Comparison of ENCODE assay signal across 9 cellular contexts in the genomic region with DNA sequence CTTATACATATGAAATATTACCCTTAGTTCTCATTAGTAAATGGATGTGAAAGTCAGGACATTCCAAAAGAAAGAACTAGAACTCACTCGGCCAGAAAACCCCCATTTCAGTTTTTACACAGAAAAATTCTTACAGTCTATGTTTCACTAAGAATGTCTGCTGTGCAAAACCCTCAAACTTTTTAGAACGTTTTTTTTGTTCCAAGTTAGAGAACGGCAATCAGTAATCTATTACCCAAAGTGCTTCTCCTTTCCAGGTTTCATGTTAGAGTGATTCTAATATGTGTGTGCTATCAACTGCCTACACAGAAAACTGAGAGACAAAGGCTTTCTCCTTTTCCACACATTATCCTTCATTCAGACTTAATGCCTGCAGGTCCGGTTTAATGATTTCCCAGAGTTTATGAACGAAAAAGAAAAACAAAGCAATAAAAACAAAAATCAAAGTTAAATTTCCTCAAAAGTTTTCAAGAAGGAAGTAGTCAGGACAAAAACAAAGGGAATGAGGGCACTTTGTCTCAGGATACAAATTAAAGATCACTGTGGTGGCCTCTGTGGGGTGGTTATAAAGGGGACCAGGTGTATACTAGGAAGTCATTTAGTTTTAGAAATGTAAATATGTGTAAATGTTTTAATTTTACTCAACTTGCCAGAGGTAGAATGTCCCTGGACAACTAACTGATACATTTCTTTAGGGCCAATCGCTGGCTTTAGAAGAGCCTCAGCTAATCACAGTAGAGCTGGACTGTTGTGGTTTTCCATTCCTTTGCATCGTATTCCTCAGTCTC. TPM values are rescaled to one million over a fixed set of nuclear protein-coding genes. Genes with fewer than 3 reads are reported as not detected.
DNase-seq lines count a peak whose midpoint lies in the region; ATAC-seq and TF ChIP-seq lines count a peak whose summit lies in the region.
"Had no signal": no experiment of that assay in that cellular context is flagged by ENCODE, and none has a peak within 500 bp of the region (broad histone marks: within the 10 kb centered on the region; RNA-seq: fewer than 3 reads in every experiment).

No MANE protein-coding gene starts in this region.

- peaks cover 37% of the 10 kb centered on the region for H3K4me1 Mint-ChIP-seq in WTC11

- no peaks in the 10 kb centered on the region for H3F3A ChIP-seq in PC-9 (ENCODE audit: insufficient read depth, low read depth)

- peak; percentile 64 for ATAC-seq in GM19395 (IDR thresholded peaks at IDR 0.05; ENCODE audit: unreplicated experiment)
- peak; percentile 60 for ATAC-seq in HG02885 (IDR thresholded peaks at IDR 0.05; ENCODE audit: poor library complexity, unreplicated experiment)
- ATAC-seq in WTC11 = peak; percentile 70
- ATAC-seq: PC-3 had no signal

- intact Hi-C loops in PC-9 (cut with micrococcal nuclease; ENCODE audit: unreplicated experiment) = no loop called here

- H3K27me3 ChIP-seq in skeletal muscle tissue (ENCODE audit: control insufficient read depth in 3 of 3, insufficient read depth in 3 of 3, low read length in 3 of 3) = no peaks in the 10 kb centered on the region
- H3K27me3 ChIP-seq in PC-9 (ENCODE audit: insufficient read depth, low read depth) = no peaks in the 10 kb centered on the region
- H3K27me3 ChIP-seq in BE2C = no peaks in the 10 kb centered on the region

- H4K20me1 ChIP-seq in PC-9 (ENCODE audit: insufficient read depth) = no peaks in the 10 kb centered on the region

- peaks cover 4% of the 10 kb centered on the region; the same call in 1 of the 2 replicates for H3K9me3 Mint-ChIP-seq in WTC11

- POLR2A ChIA-PET in WTC11 (lab: Charles Lee) = interaction anchor here (1.5 kb wide), 1 partner anchor 11 kb away, joined by 4 read pairs; a partner anchor contains a TSS
- POLR2A ChIA-PET in PC-9 (lab: Charles Lee; ENCODE audit: unreplicated experiment) = no interaction called here

- no peak overlapping the region for H2AFZ ChIP-seq in PC-9

- H3K4me3 Mint-ChIP-seq in WTC11 = no peak overlapping the region

- no peaks in the 10 kb centered on the region for H3K36me3 ChIP-seq in skeletal muscle tissue (ENCODE audit: control insufficient read depth in 3 of 3, insufficient read depth in 3 of 3, low read length in 3 of 3)
- no peaks in the 10 kb centered on the region for H3K36me3 ChIP-seq in PC-9 (ENCODE audit: low read depth)
- H3K36me3 ChIP-seq in BE2C = no peaks in the 10 kb centered on the region

- H3K27ac Mint-ChIP-seq in WTC11 = peak overlapping the region; percentile 82

- CTCF ChIA-PET in WTC11 (lab: Charles Lee) (no interaction called here), PC-9 (lab: Charles Lee) (no interaction called here)

- H3K79me2 ChIP-seq in PC-9 (ENCODE audit: low read depth) = no peaks in the 10 kb centered on the region

- H3K4me3 ChIP-seq in skeletal muscle tissue (ENCODE audit: low read length in 3 of 3) (no peak overlapping the region), PC-9 (no peak overlapping the region), BE2C (ENCODE audit: low read depth, low read length) (no peak overlapping the region)

- no TSS peak for BruUV-seq in PC-9 (replicated peaks; lab: Mats Ljungman, UMichigan)

- TF ChIP-seq CTCF in WTC11 (IDR thresholded peaks at IDR 0.05) = no peak
- TF ChIP-seq CTCF in PC-9 (conservative IDR thresholded peaks at IDR 0.05) = no peak
- no peak for TF ChIP-seq CTCF in BE2C (IDR thresholded peaks at IDR 0.05; ENCODE audit: low read depth, low read length)

- no peaks in the 10 kb centered on the region for H3K36me3 Mint-ChIP-seq in WTC11

- H3K9me3 ChIP-seq in skeletal muscle tissue (ENCODE audit: control insufficient read depth in 3 of 3, low read length in 3 of 3) = no peaks in the 10 kb centered on the region
- no peaks in the 10 kb centered on the region for H3K9me3 ChIP-seq in PC-9 (ENCODE audit: insufficient read depth, low read depth)
- H3K9me3 ChIP-seq in BE2C = no peaks in the 10 kb centered on the region

- DNase-seq in WTC11 (ENCODE audit: low spot score) (no peak), PC-9 (no peak), BE2C (no peak), DMS 273 (lab: John Stamatoyannopoulos, UW; ENCODE audit: unreplicated experiment) (no peak)
- DNase-seq in activated naive CD4-positive, alpha-beta T cell treated with Interleukin-2 at 50 U/mL for 16 hours = no peak
- DNase-seq: PC-3 had no signal

- H3K4me2 ChIP-seq in PC-9 = no peak overlapping the region

- H3K9ac ChIP-seq in skeletal muscle tissue (ENCODE audit: low read depth in 1 of 3, low read length in 3 of 3) = no peak overlapping the region

- H3K4me1 ChIP-seq in skeletal muscle tissue (ENCODE audit: control insufficient read depth in 3 of 3, insufficient read depth in 3 of 3, low read length in 3 of 3) = no peaks in the 10 kb centered on the region
- no peaks in the 10 kb centered on the region for H3K4me1 ChIP-seq in PC-9 (replicated peaks; ENCODE audit: insufficient read depth)
- peaks cover 6% of the 10 kb centered on the region for H3K4me1 ChIP-seq in BE2C

- H3K9me2 ChIP-seq in PC-9 (ENCODE audit: insufficient read depth) = no peaks in the 10 kb centered on the region

- peak overlapping the region; percentile 22 for H3K27ac ChIP-seq in skeletal muscle tissue (ENCODE audit: low read depth, low read length)
- H3K27ac ChIP-seq in PC-9 = no peak overlapping the region

- no peaks in the 10 kb centered on the region for H3K27me3 Mint-ChIP-seq in WTC11 (ENCODE audit: low read depth)

TF ChIP-seq in WTC11, 78 proteins besides CTCF, POLR2A, EP300 and RAD21:
- no peak for TF ChIP-seq SMAD4 (CRISPR knock-in tag; IDR thresholded peaks at IDR 0.05)
- no peak for TF ChIP-seq ZNF416 (CRISPR knock-in tag; IDR thresholded peaks at IDR 0.05)
- TF ChIP-seq, protein P1, sequence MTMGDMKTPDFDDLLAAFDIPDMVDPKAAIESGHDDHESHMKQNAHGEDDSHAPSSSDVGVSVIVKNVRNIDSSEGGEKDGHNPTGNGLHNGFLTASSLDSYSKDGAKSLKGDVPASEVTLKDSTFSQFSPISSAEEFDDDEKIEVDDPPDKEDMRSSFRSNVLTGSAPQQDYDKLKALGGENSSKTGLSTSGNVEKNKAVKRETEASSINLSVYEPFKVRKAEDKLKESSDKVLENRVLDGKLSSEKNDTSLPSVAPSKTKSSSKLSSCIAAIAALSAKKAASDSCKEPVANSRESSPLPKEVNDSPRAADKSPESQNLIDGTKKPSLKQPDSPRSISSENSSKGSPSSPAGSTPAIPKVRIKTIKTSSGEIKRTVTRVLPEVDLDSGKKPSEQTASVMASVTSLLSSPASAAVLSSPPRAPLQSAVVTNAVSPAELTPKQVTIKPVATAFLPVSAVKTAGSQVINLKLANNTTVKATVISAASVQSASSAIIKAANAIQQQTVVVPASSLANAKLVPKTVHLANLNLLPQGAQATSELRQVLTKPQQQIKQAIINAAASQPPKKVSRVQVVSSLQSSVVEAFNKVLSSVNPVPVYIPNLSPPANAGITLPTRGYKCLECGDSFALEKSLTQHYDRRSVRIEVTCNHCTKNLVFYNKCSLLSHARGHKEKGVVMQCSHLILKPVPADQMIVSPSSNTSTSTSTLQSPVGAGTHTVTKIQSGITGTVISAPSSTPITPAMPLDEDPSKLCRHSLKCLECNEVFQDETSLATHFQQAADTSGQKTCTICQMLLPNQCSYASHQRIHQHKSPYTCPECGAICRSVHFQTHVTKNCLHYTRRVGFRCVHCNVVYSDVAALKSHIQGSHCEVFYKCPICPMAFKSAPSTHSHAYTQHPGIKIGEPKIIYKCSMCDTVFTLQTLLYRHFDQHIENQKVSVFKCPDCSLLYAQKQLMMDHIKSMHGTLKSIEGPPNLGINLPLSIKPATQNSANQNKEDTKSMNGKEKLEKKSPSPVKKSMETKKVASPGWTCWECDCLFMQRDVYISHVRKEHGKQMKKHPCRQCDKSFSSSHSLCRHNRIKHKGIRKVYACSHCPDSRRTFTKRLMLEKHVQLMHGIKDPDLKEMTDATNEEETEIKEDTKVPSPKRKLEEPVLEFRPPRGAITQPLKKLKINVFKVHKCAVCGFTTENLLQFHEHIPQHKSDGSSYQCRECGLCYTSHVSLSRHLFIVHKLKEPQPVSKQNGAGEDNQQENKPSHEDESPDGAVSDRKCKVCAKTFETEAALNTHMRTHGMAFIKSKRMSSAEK (CRISPR knock-in tag; IDR thresholded peaks at IDR 0.05; ENCODE audit: borderline replicate concordance) = no peak
- no peak for TF ChIP-seq ZNF317 (CRISPR knock-in tag; IDR thresholded peaks at IDR 0.05; ENCODE audit: borderline replicate concordance, low read depth)
- TF ChIP-seq ZNF219 (CRISPR knock-in tag; IDR thresholded peaks at IDR 0.05; ENCODE audit: borderline replicate concordance) = no peak
- TF ChIP-seq SOX15 (CRISPR knock-in tag; IDR thresholded peaks at IDR 0.05) = no peak

RNA-seq across cellular contexts. Expression of a gene that starts 11.4 kb away (rescaled TPM):
- total RNA-seq in WTC11 (2021) (34.9 to 38.2 TPM (median 35.1 TPM) in 3 replicates), skeletal muscle tissue (93.4 TPM), PC-9 (2021) (0.45 and 0.85 TPM in 2 replicates)
- 3.3 TPM for polyA plus RNA-seq in BE2C (2012; ENCODE audit: insufficient read depth, insufficient read length, low read depth)

Comparison
In these comparisons a context has a peak if more than half of its experiments do, and no peak if none do; other contexts are left out.
1. RNA of a gene that starts 11.4 kb away (total RNA-seq): 93.4 TPM in skeletal muscle tissue (single experiment) and 34.9 to 38.2 TPM in WTC11; 0.45 to 0.85 TPM in PC-9; every median in the first group is over 10 times any median in the second.
2. Peak in every context shown above with its lines, with median percentiles within 50 percentile points of each other: ATAC-seq.